ENCODE assay signal across 8 cellular contexts in the genomic region with DNA sequence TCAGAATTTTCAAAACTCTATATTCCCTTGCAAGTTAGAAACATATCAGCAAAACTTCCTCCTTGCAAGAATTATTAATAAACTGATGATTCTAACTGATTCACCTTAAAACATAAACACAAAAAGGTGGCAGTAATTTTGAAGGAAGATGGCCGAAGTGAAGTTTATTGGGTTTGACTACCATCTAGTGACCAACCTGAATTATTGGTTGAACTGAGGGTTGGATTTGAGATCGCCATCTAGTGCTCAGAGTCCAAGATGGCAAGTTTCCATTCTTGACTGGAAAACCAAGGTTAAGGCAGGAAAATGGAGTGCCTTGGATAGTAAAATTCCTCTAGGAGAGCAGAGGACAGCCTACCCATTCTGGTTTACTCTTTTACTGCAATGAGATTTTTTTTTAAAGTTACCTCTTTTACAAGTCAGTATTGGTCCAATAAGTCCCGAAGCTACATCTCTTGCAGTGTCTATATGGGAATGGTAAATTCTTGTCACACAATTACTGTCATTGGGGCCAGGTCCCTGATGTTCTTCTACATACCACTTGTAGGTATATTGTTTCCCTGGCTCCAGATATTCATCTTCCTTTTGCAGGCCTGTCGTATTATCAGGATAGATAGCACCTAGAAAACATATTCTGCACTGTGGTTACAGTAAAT. TPM values are rescaled to one million over a fixed set of nuclear protein-coding genes. Genes with fewer than 3 reads are reported as not detected.
DNase-seq lines count a peak whose midpoint lies in the region; ATAC-seq and TF ChIP-seq lines count a peak whose summit lies in the region.

No MANE protein-coding gene starts in this region.

- peaks cover 0 to 4% (median 2%) of the 10 kb centered on the region in 3 donors for H3K36me3 Mint-ChIP-seq in CD8-positive, alpha-beta memory T cell

- no peaks in the 10 kb centered on the region for H3K36me3 ChIP-seq in CD8-positive, alpha-beta memory T cell (ENCODE audit: insufficient read depth, low read length)

- peaks cover 15% of the 10 kb centered on the region for H3K4me1 ChIP-seq in CD8-positive, alpha-beta memory T cell (ENCODE audit: insufficient read depth, low read length)

- peak in 3 of 5 donors; percentile 13 to 60 (median 53) for DNase-seq in CD8-positive, alpha-beta memory T cell
- peak; percentile 32 for DNase-seq in NCI-H1436 treated with DMSO at 0.1 percent for 48 hours (lab: John Stamatoyannopoulos, UW)
- DNase-seq in epithelial cell of proximal tubule (ENCODE audit: low read depth), result peak; percentile 61
- DNase-seq in mucosa of gallbladder (ENCODE audit: low spot score), result peak; percentile 56
- DNase-seq in mesenteric fat pad (ENCODE audit: low spot score), result no peak

- CTCF ChIA-PET in CD8-positive, alpha-beta memory T cell (lab: Charles Lee), result interaction anchor here (0.7 to 3.0 kb wide), 11 partner anchors 10 to 412 kb away, joined by 3 to 10 read pairs (median 4); a partner anchor contains a TSS

- H3K4me1 Mint-ChIP-seq in CD8-positive, alpha-beta memory T cell, result peaks cover 15 to 23% (median 16%) of the 10 kb centered on the region in 3 donors

- no peaks in the 10 kb centered on the region for H3K27me3 ChIP-seq in CD8-positive, alpha-beta memory T cell (ENCODE audit: insufficient read depth, low read length, poor library complexity, severe bottlenecking)

- peak; percentile 73 for ATAC-seq in GM18517 (IDR thresholded peaks at IDR 0.05; ENCODE audit: unreplicated experiment)
- ATAC-seq in HG03025 (IDR thresholded peaks at IDR 0.05; ENCODE audit: low FRiP score, unreplicated experiment), result peak; percentile 70
- peak; percentile 95 for ATAC-seq in SK-N-SH treated with all-trans-retinoic acid at 6 μM for 48 hours

- H3K4me3 ChIP-seq in CD8-positive, alpha-beta memory T cell (ENCODE audit: low read length), result no peak overlapping the region
- H3K4me3 ChIP-seq in epithelial cell of proximal tubule (ENCODE audit: low read depth, low read length), result no peak overlapping the region

- TF ChIP-seq CTCF in epithelial cell of proximal tubule (conservative IDR thresholded peaks at IDR 0.05; ENCODE audit: low read depth, low read length), result peak; percentile 100

- no peak overlapping the region for H3K4me3 Mint-ChIP-seq in CD8-positive, alpha-beta memory T cell

- H3K9me3 Mint-ChIP-seq in CD8-positive, alpha-beta memory T cell, result no peaks in the 10 kb centered on the region

- POLR2A ChIA-PET in CD8-positive, alpha-beta memory T cell (lab: Charles Lee), result interaction anchor here (1.3 kb wide), 1 partner anchor 144 kb away, joined by 3 read pairs; a partner anchor contains a TSS

- H3K9me3 ChIP-seq in CD8-positive, alpha-beta memory T cell (ENCODE audit: low read length), result no peaks in the 10 kb centered on the region

- no peak overlapping the region for H3K27ac ChIP-seq in CD8-positive, alpha-beta memory T cell (ENCODE audit: low read depth, low read length)

- H3K27ac Mint-ChIP-seq in CD8-positive, alpha-beta memory T cell, result peak overlapping the region in 1 of 8 donors; percentile 86

- no peaks in the 10 kb centered on the region for H3K27me3 Mint-ChIP-seq in CD8-positive, alpha-beta memory T cell

TF ChIP-seq in SK-N-SH treated with all-trans-retinoic acid at 6 μM for 48 hours, 23 proteins besides CTCF, POLR2A, EP300 and RAD21:
- TF ChIP-seq ZFP30 (CRISPR knock-in tag; IDR thresholded peaks at IDR 0.05) (no peak), ESRRG (CRISPR knock-in tag; IDR thresholded peaks at IDR 0.05) (no peak), ZC3H10 (CRISPR knock-in tag; IDR thresholded peaks at IDR 0.05) (no peak), CSDC2 (CRISPR knock-in tag; IDR thresholded peaks at IDR 0.05) (no peak), OSR1 (CRISPR knock-in tag; IDR thresholded peaks at IDR 0.05) (no peak), ZNF565 (CRISPR knock-in tag; conservative IDR thresholded peaks at IDR 0.05; ENCODE audit: low read depth) (no peak), GLIS3 (CRISPR knock-in tag; IDR thresholded peaks at IDR 0.05) (no peak), SNAI2 (CRISPR knock-in tag; IDR thresholded peaks at IDR 0.05) (no peak), PPARA (CRISPR knock-in tag; IDR thresholded peaks at IDR 0.05; ENCODE audit: borderline replicate concordance) (no peak), ISL1 (CRISPR knock-in tag; IDR thresholded peaks at IDR 0.05) (no peak), ZNF70 (CRISPR knock-in tag; IDR thresholded peaks at IDR 0.05) (no peak), BACH2 (CRISPR knock-in tag; IDR thresholded peaks at IDR 0.05; ENCODE audit: borderline replicate concordance) (no peak), RARB (CRISPR knock-in tag; IDR thresholded peaks at IDR 0.05) (no peak), TOX (CRISPR knock-in tag; IDR thresholded peaks at IDR 0.05; ENCODE audit: borderline replicate concordance) (no peak), ARNTL (CRISPR knock-in tag; IDR thresholded peaks at IDR 0.05; ENCODE audit: borderline replicate concordance, low read depth) (no peak), ZFP3 (CRISPR knock-in tag; IDR thresholded peaks at IDR 0.05) (no peak), TCF4 (CRISPR knock-in tag; IDR thresholded peaks at IDR 0.05; ENCODE audit: borderline replicate concordance) (no peak)
- TF ChIP-seq, protein P1, sequence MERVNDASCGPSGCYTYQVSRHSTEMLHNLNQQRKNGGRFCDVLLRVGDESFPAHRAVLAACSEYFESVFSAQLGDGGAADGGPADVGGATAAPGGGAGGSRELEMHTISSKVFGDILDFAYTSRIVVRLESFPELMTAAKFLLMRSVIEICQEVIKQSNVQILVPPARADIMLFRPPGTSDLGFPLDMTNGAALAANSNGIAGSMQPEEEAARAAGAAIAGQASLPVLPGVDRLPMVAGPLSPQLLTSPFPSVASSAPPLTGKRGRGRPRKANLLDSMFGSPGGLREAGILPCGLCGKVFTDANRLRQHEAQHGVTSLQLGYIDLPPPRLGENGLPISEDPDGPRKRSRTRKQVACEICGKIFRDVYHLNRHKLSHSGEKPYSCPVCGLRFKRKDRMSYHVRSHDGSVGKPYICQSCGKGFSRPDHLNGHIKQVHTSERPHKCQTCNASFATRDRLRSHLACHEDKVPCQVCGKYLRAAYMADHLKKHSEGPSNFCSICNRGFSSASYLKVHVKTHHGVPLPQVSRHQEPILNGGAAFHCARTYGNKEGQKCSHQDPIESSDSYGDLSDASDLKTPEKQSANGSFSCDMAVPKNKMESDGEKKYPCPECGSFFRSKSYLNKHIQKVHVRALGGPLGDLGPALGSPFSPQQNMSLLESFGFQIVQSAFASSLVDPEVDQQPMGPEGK (CRISPR knock-in tag; IDR thresholded peaks at IDR 0.05; ENCODE audit: borderline replicate concordance), result no peak
- TF ChIP-seq, protein P2, sequence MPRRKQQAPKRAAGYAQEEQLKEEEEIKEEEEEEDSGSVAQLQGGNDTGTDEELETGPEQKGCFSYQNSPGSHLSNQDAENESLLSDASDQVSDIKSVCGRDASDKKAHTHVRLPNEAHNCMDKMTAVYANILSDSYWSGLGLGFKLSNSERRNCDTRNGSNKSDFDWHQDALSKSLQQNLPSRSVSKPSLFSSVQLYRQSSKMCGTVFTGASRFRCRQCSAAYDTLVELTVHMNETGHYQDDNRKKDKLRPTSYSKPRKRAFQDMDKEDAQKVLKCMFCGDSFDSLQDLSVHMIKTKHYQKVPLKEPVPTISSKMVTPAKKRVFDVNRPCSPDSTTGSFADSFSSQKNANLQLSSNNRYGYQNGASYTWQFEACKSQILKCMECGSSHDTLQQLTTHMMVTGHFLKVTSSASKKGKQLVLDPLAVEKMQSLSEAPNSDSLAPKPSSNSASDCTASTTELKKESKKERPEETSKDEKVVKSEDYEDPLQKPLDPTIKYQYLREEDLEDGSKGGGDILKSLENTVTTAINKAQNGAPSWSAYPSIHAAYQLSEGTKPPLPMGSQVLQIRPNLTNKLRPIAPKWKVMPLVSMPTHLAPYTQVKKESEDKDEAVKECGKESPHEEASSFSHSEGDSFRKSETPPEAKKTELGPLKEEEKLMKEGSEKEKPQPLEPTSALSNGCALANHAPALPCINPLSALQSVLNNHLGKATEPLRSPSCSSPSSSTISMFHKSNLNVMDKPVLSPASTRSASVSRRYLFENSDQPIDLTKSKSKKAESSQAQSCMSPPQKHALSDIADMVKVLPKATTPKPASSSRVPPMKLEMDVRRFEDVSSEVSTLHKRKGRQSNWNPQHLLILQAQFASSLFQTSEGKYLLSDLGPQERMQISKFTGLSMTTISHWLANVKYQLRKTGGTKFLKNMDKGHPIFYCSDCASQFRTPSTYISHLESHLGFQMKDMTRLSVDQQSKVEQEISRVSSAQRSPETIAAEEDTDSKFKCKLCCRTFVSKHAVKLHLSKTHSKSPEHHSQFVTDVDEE (CRISPR knock-in tag; IDR thresholded peaks at IDR 0.05), result no peak
- TF ChIP-seq, protein P3, sequence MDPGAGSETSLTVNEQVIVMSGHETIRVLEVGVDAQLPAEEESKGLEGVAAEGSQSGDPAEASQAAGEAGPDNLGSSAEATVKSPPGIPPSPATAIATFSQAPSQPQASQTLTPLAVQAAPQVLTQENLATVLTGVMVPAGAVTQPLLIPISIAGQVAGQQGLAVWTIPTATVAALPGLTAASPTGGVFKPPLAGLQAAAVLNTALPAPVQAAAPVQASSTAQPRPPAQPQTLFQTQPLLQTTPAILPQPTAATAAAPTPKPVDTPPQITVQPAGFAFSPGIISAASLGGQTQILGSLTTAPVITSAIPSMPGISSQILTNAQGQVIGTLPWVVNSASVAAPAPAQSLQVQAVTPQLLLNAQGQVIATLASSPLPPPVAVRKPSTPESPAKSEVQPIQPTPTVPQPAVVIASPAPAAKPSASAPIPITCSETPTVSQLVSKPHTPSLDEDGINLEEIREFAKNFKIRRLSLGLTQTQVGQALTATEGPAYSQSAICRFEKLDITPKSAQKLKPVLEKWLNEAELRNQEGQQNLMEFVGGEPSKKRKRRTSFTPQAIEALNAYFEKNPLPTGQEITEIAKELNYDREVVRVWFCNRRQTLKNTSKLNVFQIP (CRISPR knock-in tag; IDR thresholded peaks at IDR 0.05; ENCODE audit: borderline replicate concordance, low read depth), result no peak

RNA-seq across cellular contexts. Expression of a gene that starts 51.6 kb away (rescaled TPM):
- not detected for total RNA-seq in CD8-positive, alpha-beta memory T cell
- not detected for polyA plus RNA-seq in CD8-positive, alpha-beta memory T cell
- not detected in 2 replicates for total RNA-seq in epithelial cell of proximal tubule
- total RNA-seq in mucosa of gallbladder, result 2.0 TPM
- total RNA-seq in mesenteric fat pad, result 17.5 TPM
